21 cellular contexts compared by ENCODE assay signal in the genomic region with DNA sequence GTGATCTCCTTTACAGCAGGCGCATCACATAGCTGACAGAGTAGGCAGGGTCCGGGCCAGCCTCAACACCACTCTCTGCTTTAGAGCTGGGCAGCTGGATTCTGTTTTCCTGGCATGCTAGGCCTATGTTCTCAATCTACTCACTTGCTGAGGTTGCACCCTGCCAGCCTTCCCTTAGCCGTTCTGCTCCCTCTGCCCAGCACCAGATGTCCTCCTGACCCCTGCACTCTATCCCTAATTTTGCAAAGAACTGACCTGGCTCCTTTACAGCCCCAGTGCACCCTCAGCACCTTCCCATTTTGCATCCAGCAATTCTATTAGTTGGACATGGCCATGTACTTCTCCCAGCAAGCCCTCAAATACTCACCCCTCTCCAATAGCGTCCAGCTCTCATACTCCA.
DNase-seq lines count a peak whose midpoint lies in the region; ATAC-seq and TF ChIP-seq lines count a peak whose summit lies in the region.
"Had no signal": no experiment of that assay in that cellular context is flagged by ENCODE, and none has a peak within 500 bp of the region (broad histone marks: within the 10 kb centered on the region; RNA-seq: fewer than 3 reads in every experiment).

No MANE protein-coding gene starts in this region.

- H3K14ac ChIP-seq in mesenchymal stem cell (ENCODE audit: low read length in 2 of 2) = no peak overlapping the region

- H3K36me3 ChIP-seq in mesenchymal stem cell (ENCODE audit: control insufficient read depth in 1 of 2, insufficient read depth in 2 of 2, low read depth in 1 of 2, low read length in 2 of 2) = no peaks in the 10 kb centered on the region
- H3K36me3 ChIP-seq: BLaER1 treated with 17β-estradiol and CSF1 and Interleukin-3, amounts not matched to agents 10 nM and 100 nM had no signal

- no peak overlapping the region for H3K27ac Mint-ChIP-seq in stimulated activated naive CD8-positive, alpha-beta T cell treated with anti-CD3 and anti-CD28 coated beads, Interleukin-15, amount 100 ng/mL, for 72 hours
- peak overlapping the region; percentile 48 for H3K27ac Mint-ChIP-seq in neural crest cell (ENCODE audit: unreplicated experiment)
- H3K27ac Mint-ChIP-seq: B cell; CD4-positive, CD25-positive, alpha-beta regulatory T cell; CD8-positive, alpha-beta memory T cell; HFFc6 had no signal

- H2BK12ac ChIP-seq in mesenchymal stem cell (ENCODE audit: low read length in 2 of 2) = peak overlapping the region; percentile 32 to 91

- DNase-seq in stimulated activated naive CD8-positive, alpha-beta T cell treated with anti-CD3 and anti-CD28 coated beads, Interleukin-15, amount 100 ng/mL, for 72 hours = no peak
- DNase-seq in stimulated activated naive CD8-positive, alpha-beta T cell treated with anti-CD3 and anti-CD28 coated beads, Interleukin-15, Interleukin-2, amounts not matched to agents 100 U/mL and 50 U/mL, for 24 hours = no peak
- DNase-seq in mesenchymal stem cell = no peak
- DNase-seq in neural crest cell (ENCODE audit: low read depth, low spot score) = no peak
- DNase-seq in MV-4-11 (lab: John Stamatoyannopoulos, UW) = no peak
- no peak for DNase-seq in CD1c-positive myeloid dendritic cell (ENCODE audit: extremely low spot score)
- no peak for DNase-seq in LoVo (ENCODE audit: low spot score)
- DNase-seq: CD4-positive, CD25-positive, alpha-beta regulatory T cell; CD8-positive, alpha-beta memory T cell; COR-L47; DMS 273 treated with DMSO at 0.1 percent for 48 hours; DMS53; DND-41; EL; GOT3; H7; HFFc6 had no signal

- no peaks in the 10 kb centered on the region for H3K4me1 ChIP-seq in mesenchymal stem cell (ENCODE audit: control insufficient read depth, insufficient read depth, low read depth, low read length)
- H3K4me1 ChIP-seq: BLaER1 treated with 17β-estradiol and CSF1 and Interleukin-3, amounts not matched to agents 10 nM and 100 nM had no signal

- ATAC-seq in stimulated activated naive CD8-positive, alpha-beta T cell treated with anti-CD3 and anti-CD28 coated beads, Interleukin-15, amount 100 ng/mL, for 72 hours = peak; percentile 35
- no peak for ATAC-seq in stimulated activated naive CD8-positive, alpha-beta T cell treated with anti-CD3 and anti-CD28 coated beads, Interleukin-15, Interleukin-2, amounts not matched to agents 100 U/mL and 50 U/mL, for 24 hours
- ATAC-seq: GM12878, HCT116 had no signal

- H4K8ac ChIP-seq in mesenchymal stem cell (ENCODE audit: low read length) = peak overlapping the region; percentile 74

- no peaks in the 10 kb centered on the region for H3K36me3 Mint-ChIP-seq in neural crest cell (ENCODE audit: low read depth)
- H3K36me3 Mint-ChIP-seq: CD4-positive, CD25-positive, alpha-beta regulatory T cell; CD8-positive, alpha-beta memory T cell had no signal

- no peak overlapping the region for H3K4me3 ChIP-seq in mesenchymal stem cell (ENCODE audit: insufficient read depth in 1 of 2, low read depth in 1 of 2, low read length in 2 of 2)
- H3K4me3 ChIP-seq: BLaER1 treated with 17β-estradiol and CSF1 and Interleukin-3, amounts not matched to agents 10 nM and 100 nM; GM12878 had no signal

- H3K9me3 Mint-ChIP-seq in stimulated activated naive CD8-positive, alpha-beta T cell treated with anti-CD3 and anti-CD28 coated beads, Interleukin-15, amount 100 ng/mL, for 72 hours = no peaks in the 10 kb centered on the region
- H3K9me3 Mint-ChIP-seq in neural crest cell = peaks cover 3% of the 10 kb centered on the region

- peak overlapping the region; percentile 16 to 85 for H3K4ac ChIP-seq in mesenchymal stem cell (ENCODE audit: low read depth in 1 of 2, low read length in 2 of 2)

- H3K79me1 ChIP-seq in mesenchymal stem cell (replicated peaks; ENCODE audit: low read length, poor library complexity, severe bottlenecking) = no peaks in the 10 kb centered on the region

- H2AFZ ChIP-seq in mesenchymal stem cell (ENCODE audit: low read depth, low read length) = no peak overlapping the region

- H2BK5ac ChIP-seq in mesenchymal stem cell (ENCODE audit: low read depth, low read length, poor library complexity, severe bottlenecking) = no peak overlapping the region

- H4K91ac ChIP-seq in mesenchymal stem cell (ENCODE audit: low read length) = peak overlapping the region; percentile 89

- no peak overlapping the region for H3K9ac ChIP-seq in mesenchymal stem cell (ENCODE audit: low read length)
- H3K9ac ChIP-seq: BLaER1 treated with 17β-estradiol and CSF1 and Interleukin-3, amounts not matched to agents 10 nM and 100 nM had no signal

- peak overlapping the region; percentile 15 to 98 for H3K18ac ChIP-seq in mesenchymal stem cell (ENCODE audit: low read depth in 1 of 2, low read length in 2 of 2)

- TF ChIP-seq CTCF in neural crest cell (conservative IDR thresholded peaks at IDR 0.05) = no peak

- H2BK15ac ChIP-seq in mesenchymal stem cell (ENCODE audit: low read depth, poor library complexity, severe bottlenecking) = peak overlapping the region; percentile 44

- H2BK120ac ChIP-seq in mesenchymal stem cell (ENCODE audit: low read depth, low read length) = peak overlapping the region; percentile 77

- no peaks in the 10 kb centered on the region for H3K4me1 Mint-ChIP-seq in stimulated activated naive CD8-positive, alpha-beta T cell treated with anti-CD3 and anti-CD28 coated beads, Interleukin-15, amount 100 ng/mL, for 72 hours
- H3K4me1 Mint-ChIP-seq in neural crest cell = peaks cover 37% of the 10 kb centered on the region
- H3K4me1 Mint-ChIP-seq: B cell; CD8-positive, alpha-beta memory T cell had no signal

- H3K27me3 Mint-ChIP-seq in stimulated activated naive CD8-positive, alpha-beta T cell treated with anti-CD3 and anti-CD28 coated beads, Interleukin-15, amount 100 ng/mL, for 72 hours = no peaks in the 10 kb centered on the region
- H3K27me3 Mint-ChIP-seq in neural crest cell (ENCODE audit: low read depth) = no peaks in the 10 kb centered on the region
- H3K27me3 Mint-ChIP-seq: B cell; CD4-positive, CD25-positive, alpha-beta regulatory T cell had no signal

- WGBS in mesenchymal stem cell = 98% methylated on average over 4 of the region's 4 CpGs

- no peaks in the 10 kb centered on the region for H3K27me3 ChIP-seq in mesenchymal stem cell (ENCODE audit: control insufficient read depth in 1 of 2, insufficient read depth in 1 of 2, low read length in 2 of 2)
- H3K27me3 ChIP-seq: BLaER1 treated with 17β-estradiol and CSF1 and Interleukin-3, amounts not matched to agents 10 nM and 100 nM had no signal

- H3K4me3 Mint-ChIP-seq in stimulated activated naive CD8-positive, alpha-beta T cell treated with anti-CD3 and anti-CD28 coated beads, Interleukin-15, amount 100 ng/mL, for 72 hours = no peak overlapping the region
- no peak overlapping the region for H3K4me3 Mint-ChIP-seq in neural crest cell
- H3K4me3 Mint-ChIP-seq: B cell; CD4-positive, CD25-positive, alpha-beta regulatory T cell; CD8-positive, alpha-beta memory T cell; HFFc6 had no signal

- no peak overlapping the region for H2AK5ac ChIP-seq in mesenchymal stem cell (ENCODE audit: low read length, severe bottlenecking)

- no peaks in the 10 kb centered on the region for H3K9me3 ChIP-seq in mesenchymal stem cell (ENCODE audit: control insufficient read depth, low read length)
- H3K9me3 ChIP-seq: BLaER1 treated with 17β-estradiol and CSF1 and Interleukin-3, amounts not matched to agents 10 nM and 100 nM had no signal

- no peak overlapping the region for H3K23ac ChIP-seq in mesenchymal stem cell (ENCODE audit: low read length in 2 of 2)

- H3K27ac ChIP-seq in mesenchymal stem cell (ENCODE audit: low read length, poor library complexity, severe bottlenecking) = no peak overlapping the region
- H3K27ac ChIP-seq: BLaER1 treated with 17β-estradiol and CSF1 and Interleukin-3, amounts not matched to agents 10 nM and 100 nM had no signal

- no peak overlapping the region for H3K4me2 ChIP-seq in mesenchymal stem cell (ENCODE audit: low read length, poor library complexity, severe bottlenecking)
- H3K4me2 ChIP-seq: BLaER1 treated with 17β-estradiol and CSF1 and Interleukin-3, amounts not matched to agents 10 nM and 100 nM had no signal
